Comparison of ENCODE assay signal across 14 cellular contexts in the genomic region with DNA sequence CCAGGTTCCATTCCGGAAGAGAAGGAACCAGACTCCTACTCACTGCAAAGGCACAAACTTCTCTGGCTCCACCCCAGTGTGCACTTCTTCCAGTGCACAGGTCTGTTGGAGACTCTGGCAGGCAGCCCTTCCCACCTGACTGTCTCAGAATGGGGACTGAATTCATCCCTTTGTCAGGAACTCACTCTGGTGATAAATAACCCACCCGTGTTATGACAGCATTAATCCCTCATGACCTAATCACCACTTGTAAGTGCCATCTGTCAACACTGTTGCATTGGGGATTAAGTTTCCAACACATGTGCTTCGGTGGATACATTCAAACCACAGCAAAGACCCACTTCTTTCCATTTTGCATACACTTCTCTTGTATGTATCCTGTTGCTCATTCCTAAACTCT.
DNase-seq lines count a peak whose midpoint lies in the region; ATAC-seq and TF ChIP-seq lines count a peak whose summit lies in the region.
"Had no signal": no experiment of that assay in that cellular context is flagged by ENCODE, and none has a peak within 500 bp of the region (broad histone marks: within the 10 kb centered on the region; RNA-seq: fewer than 3 reads in every experiment).

No MANE protein-coding gene starts in this region.

- DNase-seq in DMS 273 (lab: John Stamatoyannopoulos, UW; ENCODE audit: unreplicated experiment) (peak; percentile 90), HEK293T (ENCODE audit: extremely low spot score) (no peak), NCI-H446 (lab: John Stamatoyannopoulos, UW) (peak; percentile 12 to 53), SHP77 treated with DMSO at 0.1 percent for 48 hours (lab: John Stamatoyannopoulos, UW) (peak; percentile 84), NCI-H1092 treated with DMSO at 0.1 percent for 48 hours (lab: John Stamatoyannopoulos, UW) (no peak), RPMI8226 (no peak)
- no peak for DNase-seq in stimulated activated naive CD4-positive, alpha-beta T cell treated with Interleukin-2 at 50 U/mL for 16 hours (lab: John Stamatoyannopoulos, UW)
- DNase-seq: C1 segment of cervical spinal cord, DMS153, Kasumi-1, NCI-H1105 treated with DMSO at 0.1 percent for 48 hours, NCI-H2081 treated with DMSO at 0.1 percent for 48 hours, T-helper 17 cell had no signal

- ATAC-seq in HG02973 (IDR thresholded peaks at IDR 0.05; ENCODE audit: unreplicated experiment): no peak
- ATAC-seq: T-helper 17 cell had no signal

- POLR2A ChIA-PET in HEK293T (lab: Yijun Ruan, JAX): no interaction called here

- CTCF ChIA-PET in HEK293T (lab: Yijun Ruan, JAX): no interaction called here

TF ChIP-seq in HEK293T, 16 proteins besides CTCF, POLR2A, EP300 and RAD21:
- TF ChIP-seq ZNF384 (IDR thresholded peaks at IDR 0.05) (no peak), LEF1 (IDR thresholded peaks at IDR 0.05; ENCODE audit: borderline replicate concordance) (no peak), SUZ12 (IDR thresholded peaks at IDR 0.05) (no peak), HDGF (IDR thresholded peaks at IDR 0.05; ENCODE audit: borderline replicate concordance) (no peak), SP1 (IDR thresholded peaks at IDR 0.05) (no peak), CTBP1 (IDR thresholded peaks at IDR 0.05; ENCODE audit: borderline replicate concordance) (no peak), PKNOX1 (IDR thresholded peaks at IDR 0.05) (peak; percentile 37; the same call in 1 of the 2 replicates), FOXM1 (IDR thresholded peaks at IDR 0.05; ENCODE audit: borderline replicate concordance) (no peak)

Comparison
In these comparisons a context has a peak if more than half of its experiments do, and no peak if none do; other contexts are left out.
1. DNase-seq: peak in DMS 273 (single experiment), NCI-H446 (2 of 2) and SHP77 treated with DMSO at 0.1 percent for 48 hours (single experiment); none in HEK293T (single experiment), stimulated activated naive CD4-positive, alpha-beta T cell treated with Interleukin-2 at 50 U/mL for 16 hours (single experiment), NCI-H1092 treated with DMSO at 0.1 percent for 48 hours (single experiment) and RPMI8226 (single experiment).